ENCODE assay signal across 12 cellular contexts in genomic region chr7:134444198-134444960, GRCh38. TPM values are rescaled to one million over a fixed set of nuclear protein-coding genes. Genes with fewer than 3 reads are reported as not detected.
DNase-seq lines count a peak whose midpoint lies in the region; ATAC-seq and TF ChIP-seq lines count a peak whose summit lies in the region.
"Had no signal": no experiment of that assay in that cellular context is flagged by ENCODE, and none has a peak within 500 bp of the region (broad histone marks: within the 10 kb centered on the region; RNA-seq: fewer than 3 reads in every experiment).

No MANE protein-coding gene starts in this region.

- H3K4me1 ChIP-seq in adrenal gland (replicated peaks in 1 of 2): peaks cover 15 to 62% of the 10 kb centered on the region in 2 donors

- peak; percentile 90 for ATAC-seq in Right ventricle myocardium superior (ENCODE audit: poor library complexity)
- ATAC-seq in GM21786 (IDR thresholded peaks at IDR 0.05; ENCODE audit: unreplicated experiment): no peak
- no peak for ATAC-seq in natural killer cell treated with Interleukin-12 subunit alpha and Interleukin-12 subunit beta and Interleukin-15 and Interleukin-18, amount 100 ng/mL, for 72 hours
- no peak for ATAC-seq in HG02610 (IDR thresholded peaks at IDR 0.05; ENCODE audit: unreplicated experiment)
- ATAC-seq: naive thymus-derived CD8-positive, alpha-beta T cell; WTC11 had no signal

- TF ChIP-seq POLR2A in adrenal gland (IDR thresholded peaks at IDR 0.05): no peak

- H3K36me3 Mint-ChIP-seq in natural killer cell treated with Interleukin-12 subunit alpha and Interleukin-12 subunit beta and Interleukin-15 and Interleukin-18, amount 100 ng/mL, for 72 hours: peaks cover 22% of the 10 kb centered on the region

- WGBS in adrenal gland, 4 donors: 59 to 79% (median 70%) methylated on average over 9 of the region's 9 CpGs

- peak; percentile 67 for DNase-seq in HT-29 (ENCODE audit: low spot score)
- DNase-seq in adrenal gland: peak in 4 of 7 donors; percentile 38 to 75 (median 46)
- peak; percentile 69 for DNase-seq in Right ventricle myocardium superior
- DNase-seq in pons (ENCODE audit: low spot score): peak; percentile 76
- DNase-seq in NCI-H1105 (lab: John Stamatoyannopoulos, UW): no peak
- DNase-seq in natural killer cell treated with Interleukin-12 subunit alpha and Interleukin-12 subunit beta and Interleukin-15 and Interleukin-18, amount 100 ng/mL, for 72 hours (ENCODE audit: low spot score): no peak
- DNase-seq: naive thymus-derived CD8-positive, alpha-beta T cell; stimulated activated naive CD4-positive, alpha-beta T cell had no signal

- no peaks in the 10 kb centered on the region for H3K9me3 ChIP-seq in adrenal gland (replicated peaks in 1 of 3)

- peak overlapping the region in 4 of 5 donors; percentile 13 to 96 (median 71) for H3K27ac ChIP-seq in adrenal gland

- no peaks in the 10 kb centered on the region for H3K27me3 ChIP-seq in adrenal gland

- no peaks in the 10 kb centered on the region for H3K9me3 Mint-ChIP-seq in natural killer cell treated with Interleukin-12 subunit alpha and Interleukin-12 subunit beta and Interleukin-15 and Interleukin-18, amount 100 ng/mL, for 72 hours
- H3K9me3 Mint-ChIP-seq: activated T-helper 1 cell treated with anti-CD3 and anti-CD28 coated beads, Interleukin-12 subunit alpha, Interleukin-12 subunit beta, Interleukin-2, Interleukin-4 antibody, amounts not matched to agents 30 ng/mL and 10 ng/mL and 1 ng/mL, durations not matched to agents 14 hours and 24 hours and 36 hours had no signal

- intact Hi-C loops in adrenal gland (cut with DNase I): no loop called here
- intact Hi-C loops in Right ventricle myocardium superior (cut with DNase I): no loop called here

- H3K4me3 Mint-ChIP-seq in natural killer cell treated with Interleukin-12 subunit alpha and Interleukin-12 subunit beta and Interleukin-15 and Interleukin-18, amount 100 ng/mL, for 72 hours: no peak overlapping the region
- H3K4me3 Mint-ChIP-seq: activated T-helper 1 cell treated with anti-CD3 and anti-CD28 coated beads, Interleukin-12 subunit alpha, Interleukin-12 subunit beta, Interleukin-2, Interleukin-4 antibody, amounts not matched to agents 30 ng/mL and 10 ng/mL and 1 ng/mL, durations not matched to agents 14 hours and 24 hours and 36 hours; WTC11 had no signal

- no peak overlapping the region for H3K27ac Mint-ChIP-seq in natural killer cell treated with Interleukin-12 subunit alpha and Interleukin-12 subunit beta and Interleukin-15 and Interleukin-18, amount 100 ng/mL, for 72 hours
- H3K27ac Mint-ChIP-seq: activated T-helper 1 cell treated with anti-CD3 and anti-CD28 coated beads, Interleukin-12 subunit alpha, Interleukin-12 subunit beta, Interleukin-2, Interleukin-4 antibody, amounts not matched to agents 30 ng/mL and 10 ng/mL and 1 ng/mL, durations not matched to agents 14 hours and 24 hours and 36 hours had no signal

- H3K27me3 Mint-ChIP-seq in natural killer cell treated with Interleukin-12 subunit alpha and Interleukin-12 subunit beta and Interleukin-15 and Interleukin-18, amount 100 ng/mL, for 72 hours: no peaks in the 10 kb centered on the region
- H3K27me3 Mint-ChIP-seq: naive thymus-derived CD8-positive, alpha-beta T cell had no signal

- H3K36me3 ChIP-seq in adrenal gland (replicated peaks in 1 of 2): peaks cover 0 to 90% of the 10 kb centered on the region in 2 donors

- H3K4me3 ChIP-seq in adrenal gland: no peak overlapping the region

- no peaks in the 10 kb centered on the region for H3K4me1 Mint-ChIP-seq in natural killer cell treated with Interleukin-12 subunit alpha and Interleukin-12 subunit beta and Interleukin-15 and Interleukin-18, amount 100 ng/mL, for 72 hours (ENCODE audit: low read depth in 2 of 2)
- H3K4me1 Mint-ChIP-seq: WTC11 had no signal

- TF ChIP-seq CTCF in adrenal gland (IDR thresholded peaks at IDR 0.05): peak in 1 of 6 experiments; percentile 16

RNA-seq across cellular contexts. Expression of gene AKR1B1, which starts 14.5 kb away (rescaled TPM):
- not detected in 2 replicates for total RNA-seq in HT-29 (2014; rRNA removed; shearing (Covaris generic))
- total RNA-seq in adrenal gland (1,000 to 10,000 TPM; 1,560 to 4,669 (median 4,059) TPM), Right ventricle myocardium superior (208 TPM)
- 1,000 to 10,000 TPM; 1,140 to 3,530 (median 1,408) TPM for polyA plus RNA-seq in adrenal gland
- 100 to 1,000 TPM; 102 to 115 TPM for total RNA-seq in natural killer cell treated with Interleukin-12 subunit alpha and Interleukin-12 subunit beta and Interleukin-15 and Interleukin-18, amount 100 ng/mL, for 72 hours

Comparison
In these comparisons a context has a peak if more than half of its experiments do, and no peak if none do; other contexts are left out.
1. DNase-seq: peak in HT-29 (single experiment), adrenal gland (4 of 7), Right ventricle myocardium superior (single experiment) and pons (single experiment); none in NCI-H1105 (single experiment) and natural killer cell treated with Interleukin-12 subunit alpha and Interleukin-12 subunit beta and Interleukin-15 and Interleukin-18, amount 100 ng/mL, for 72 hours (single experiment).
2. RNA of gene AKR1B1, which starts 14.5 kb away (total RNA-seq): 1,560 to 4,669 TPM in adrenal gland, 208 TPM in Right ventricle myocardium superior (single experiment) and 102 to 115 TPM in natural killer cell treated with Interleukin-12 subunit alpha and Interleukin-12 subunit beta and Interleukin-15 and Interleukin-18, amount 100 ng/mL, for 72 hours; not detected in HT-29; every median in the first group is over 100 times any median in the second.